21 cellular contexts compared by ENCODE assay signal in genomic region chr4:114547340-114548134, GRCh38. TPM values are rescaled to one million over a fixed set of nuclear protein-coding genes. Genes with fewer than 3 reads are reported as not detected.
DNase-seq lines count a peak whose midpoint lies in the region; ATAC-seq and TF ChIP-seq lines count a peak whose summit lies in the region.
"Had no signal": no experiment of that assay in that cellular context is flagged by ENCODE, and none has a peak within 500 bp of the region (broad histone marks: within the 10 kb centered on the region; RNA-seq: fewer than 3 reads in every experiment).

No MANE protein-coding gene starts in this region.

- H3K4me3 Mint-ChIP-seq in WTC11: no peak overlapping the region
- H3K4me3 Mint-ChIP-seq: T-cell had no signal

- DNase-seq in GM10266 (ENCODE audit: extremely low spot score) (peak; percentile 6), foreskin melanocyte (peak; percentile 42), NCI-H2227 (lab: John Stamatoyannopoulos, UW; ENCODE audit: unreplicated experiment) (no peak), WTC11 (ENCODE audit: low spot score) (no peak)
- DNase-seq in activated CD4-positive, CD25-positive, alpha-beta regulatory T cell (lab: John Stamatoyannopoulos, UW): no peak
- DNase-seq: DMS 273 treated with DMSO at 0.1 percent for 48 hours, GF-D8, GM23248, IMR-90, Karpas-422, MM.1S, NCI-H1105, NCI-H1694, NCI-H2227 treated with DMSO at 0.1 percent for 48 hours, NCI-H524 treated with DMSO at 0.1 percent for 48 hours, Peyer's patch, Right ventricle myocardium superior, T-cell had no signal

- peaks cover 39% of the 10 kb centered on the region for H3K36me3 Mint-ChIP-seq in WTC11
- H3K36me3 Mint-ChIP-seq: T-cell had no signal

- POLR2A ChIA-PET in WTC11 (lab: Charles Lee): no interaction called here

- H3K4me1 Mint-ChIP-seq in WTC11: no peaks in the 10 kb centered on the region
- H3K4me1 Mint-ChIP-seq: T-cell had no signal

- TF ChIP-seq CTCF in GM10266 (IDR thresholded peaks at IDR 0.05; ENCODE audit: control insufficient read depth, insufficient read depth, low read depth, missing control alignments) (no peak), WTC11 (IDR thresholded peaks at IDR 0.05) (no peak)

- ATAC-seq in GM21529 (IDR thresholded peaks at IDR 0.05; ENCODE audit: unreplicated experiment) (peak; percentile 41), HG03432 (IDR thresholded peaks at IDR 0.05; ENCODE audit: unreplicated experiment) (peak; percentile 48), WTC11 (no peak)
- ATAC-seq: T-cell had no signal

- no peak overlapping the region for H3K27ac Mint-ChIP-seq in WTC11
- H3K27ac Mint-ChIP-seq: T-cell had no signal

- peaks cover 56% of the 10 kb centered on the region for H3K9me3 Mint-ChIP-seq in WTC11

- CTCF ChIA-PET in WTC11 (lab: Charles Lee): no interaction called here

- H3K27me3 Mint-ChIP-seq in WTC11 (ENCODE audit: low read depth): no peaks in the 10 kb centered on the region; the same call in 1 of the 2 replicates
- H3K27me3 Mint-ChIP-seq: T-cell had no signal

TF ChIP-seq in WTC11, 78 proteins besides CTCF, POLR2A, EP300 and RAD21:
- no peak for TF ChIP-seq NR2C2 (CRISPR knock-in tag; IDR thresholded peaks at IDR 0.05)
- TF ChIP-seq, protein P1, sequence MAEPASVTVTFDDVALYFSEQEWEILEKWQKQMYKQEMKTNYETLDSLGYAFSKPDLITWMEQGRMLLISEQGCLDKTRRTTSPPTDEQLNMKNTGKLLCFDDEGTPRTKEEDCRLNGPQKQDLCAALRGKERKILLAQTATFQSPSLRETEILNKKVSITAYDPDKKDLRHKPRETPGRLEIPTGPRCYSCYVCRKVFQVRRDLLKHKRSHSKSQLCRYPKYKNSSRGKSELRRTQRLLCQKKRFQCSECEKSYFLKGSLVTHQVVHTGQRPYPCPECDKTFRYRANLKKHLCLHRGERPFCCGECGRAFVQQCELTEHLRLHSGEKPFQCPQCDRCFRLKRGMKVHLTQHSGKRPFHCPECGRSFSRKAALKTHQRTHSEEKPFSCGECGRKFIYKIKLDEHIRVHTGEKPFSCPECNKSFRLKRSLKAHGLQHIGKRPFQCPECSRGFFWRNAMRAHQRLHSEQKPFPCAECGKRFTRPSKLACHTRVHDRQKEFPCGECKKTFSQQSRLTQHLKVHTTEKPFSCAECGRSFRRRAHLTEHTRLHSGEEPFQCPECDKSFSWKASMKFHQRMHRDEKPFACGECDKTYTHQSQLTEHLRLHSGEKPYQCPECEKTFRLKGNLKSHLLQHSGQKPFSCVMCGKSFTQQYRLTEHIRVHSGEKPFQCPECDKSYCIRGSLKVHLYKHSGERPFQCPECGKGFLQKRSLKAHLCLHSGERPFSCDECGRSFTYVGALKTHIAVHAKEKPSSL (CRISPR knock-in tag; conservative IDR thresholded peaks at IDR 0.05): no peak
- TF ChIP-seq TEAD1 (CRISPR knock-in tag; IDR thresholded peaks at IDR 0.05): no peak
- TF ChIP-seq MLX (CRISPR knock-in tag; IDR thresholded peaks at IDR 0.05): no peak
- TF ChIP-seq TCF7 (CRISPR knock-in tag; IDR thresholded peaks at IDR 0.05; ENCODE audit: low read depth): no peak
- TF ChIP-seq, protein P2, sequence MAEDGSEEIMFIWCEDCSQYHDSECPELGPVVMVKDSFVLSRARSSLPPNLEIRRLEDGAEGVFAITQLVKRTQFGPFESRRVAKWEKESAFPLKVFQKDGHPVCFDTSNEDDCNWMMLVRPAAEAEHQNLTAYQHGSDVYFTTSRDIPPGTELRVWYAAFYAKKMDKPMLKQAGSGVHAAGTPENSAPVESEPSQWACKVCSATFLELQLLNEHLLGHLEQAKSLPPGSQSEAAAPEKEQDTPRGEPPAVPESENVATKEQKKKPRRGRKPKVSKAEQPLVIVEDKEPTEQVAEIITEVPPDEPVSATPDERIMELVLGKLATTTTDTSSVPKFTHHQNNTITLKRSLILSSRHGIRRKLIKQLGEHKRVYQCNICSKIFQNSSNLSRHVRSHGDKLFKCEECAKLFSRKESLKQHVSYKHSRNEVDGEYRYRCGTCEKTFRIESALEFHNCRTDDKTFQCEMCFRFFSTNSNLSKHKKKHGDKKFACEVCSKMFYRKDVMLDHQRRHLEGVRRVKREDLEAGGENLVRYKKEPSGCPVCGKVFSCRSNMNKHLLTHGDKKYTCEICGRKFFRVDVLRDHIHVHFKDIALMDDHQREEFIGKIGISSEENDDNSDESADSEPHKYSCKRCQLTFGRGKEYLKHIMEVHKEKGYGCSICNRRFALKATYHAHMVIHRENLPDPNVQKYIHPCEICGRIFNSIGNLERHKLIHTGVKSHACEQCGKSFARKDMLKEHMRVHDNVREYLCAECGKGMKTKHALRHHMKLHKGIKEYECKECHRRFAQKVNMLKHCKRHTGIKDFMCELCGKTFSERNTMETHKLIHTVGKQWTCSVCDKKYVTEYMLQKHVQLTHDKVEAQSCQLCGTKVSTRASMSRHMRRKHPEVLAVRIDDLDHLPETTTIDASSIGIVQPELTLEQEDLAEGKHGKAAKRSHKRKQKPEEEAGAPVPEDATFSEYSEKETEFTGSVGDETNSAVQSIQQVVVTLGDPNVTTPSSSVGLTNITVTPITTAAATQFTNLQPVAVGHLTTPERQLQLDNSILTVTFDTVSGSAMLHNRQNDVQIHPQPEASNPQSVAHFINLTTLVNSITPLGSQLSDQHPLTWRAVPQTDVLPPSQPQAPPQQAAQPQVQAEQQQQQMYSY (CRISPR knock-in tag; IDR thresholded peaks at IDR 0.05): no peak
- TF ChIP-seq MAX (CRISPR knock-in tag; IDR thresholded peaks at IDR 0.05): no peak
- no peak for TF ChIP-seq ZNF423 (CRISPR knock-in tag; IDR thresholded peaks at IDR 0.05)
- TF ChIP-seq NR3C1 (CRISPR knock-in tag; conservative IDR thresholded peaks at IDR 0.05; ENCODE audit: low read depth): no peak
- no peak for TF ChIP-seq HMGXB4 (CRISPR knock-in tag; IDR thresholded peaks at IDR 0.05)
- TF ChIP-seq, protein P3, sequence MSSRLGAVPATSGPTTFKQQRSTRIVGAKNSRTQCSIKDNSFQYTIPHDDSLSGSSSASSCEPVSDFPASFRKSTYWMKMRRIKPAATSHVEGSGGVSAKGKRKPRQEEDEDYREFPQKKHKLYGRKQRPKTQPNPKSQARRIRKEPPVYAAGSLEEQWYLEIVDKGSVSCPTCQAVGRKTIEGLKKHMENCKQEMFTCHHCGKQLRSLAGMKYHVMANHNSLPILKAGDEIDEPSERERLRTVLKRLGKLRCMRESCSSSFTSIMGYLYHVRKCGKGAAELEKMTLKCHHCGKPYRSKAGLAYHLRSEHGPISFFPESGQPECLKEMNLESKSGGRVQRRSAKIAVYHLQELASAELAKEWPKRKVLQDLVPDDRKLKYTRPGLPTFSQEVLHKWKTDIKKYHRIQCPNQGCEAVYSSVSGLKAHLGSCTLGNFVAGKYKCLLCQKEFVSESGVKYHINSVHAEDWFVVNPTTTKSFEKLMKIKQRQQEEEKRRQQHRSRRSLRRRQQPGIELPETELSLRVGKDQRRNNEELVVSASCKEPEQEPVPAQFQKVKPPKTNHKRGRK (CRISPR knock-in tag; IDR thresholded peaks at IDR 0.05; ENCODE audit: borderline replicate concordance): no peak

RNA-seq across cellular contexts. Expression of gene UGT8, which starts 51.1 kb away (rescaled TPM):
- 29.2 to 30.8 TPM (median 30.7 TPM) in 3 replicates for total RNA-seq in WTC11 (2021)
- total RNA-seq: GM23248, HT1080, IMR-90 had no signal

Comparison
In these comparisons a context has a peak if more than half of its experiments do, and no peak if none do; other contexts are left out.
1. DNase-seq: peak in GM10266 (single experiment) and foreskin melanocyte (single experiment); none in NCI-H2227 (single experiment), activated CD4-positive, CD25-positive, alpha-beta regulatory T cell (0 of 4) and WTC11 (single experiment).